ENCODE assay signal across 1 cellular context in genomic region chr19:47243364-47243775, GRCh38.
TF ChIP-seq lines count a peak whose summit lies in the region.

No MANE protein-coding gene starts in this region.

TF ChIP-seq in IMR-90, 13 proteins besides CTCF, POLR2A, EP300 and RAD21:
- TF ChIP-seq SMC3 (IDR thresholded peaks at IDR 0.05; ENCODE audit: low read depth, low read length) (no peak), FOS (IDR thresholded peaks at IDR 0.05; ENCODE audit: low read depth, low read length) (no peak), ELK1 (IDR thresholded peaks at IDR 0.05; ENCODE audit: borderline replicate concordance, low read depth, low read length) (no peak), RFX5 (IDR thresholded peaks at IDR 0.05; ENCODE audit: low read depth, low read length) (no peak), CHD1 (IDR thresholded peaks at IDR 0.05; ENCODE audit: low read depth, low read length) (no peak)
